Comparison of ENCODE assay signal across 28 cellular contexts in genomic region chr10:110708776-110709443, GRCh38.
DNase-seq lines count a peak whose midpoint lies in the region; ATAC-seq and TF ChIP-seq lines count a peak whose summit lies in the region.
"Had no signal": no experiment of that assay in that cellular context is flagged by ENCODE, and none has a peak within 500 bp of the region (broad histone marks: within the 10 kb centered on the region; RNA-seq: fewer than 3 reads in every experiment).

No MANE protein-coding gene starts in this region.

- H3K4me3 ChIP-seq in HEK293 (ENCODE audit: low read depth, low read length), result no peak overlapping the region
- H3K4me3 ChIP-seq in coronary artery, result no peak overlapping the region
- no peak overlapping the region for H3K4me3 ChIP-seq in osteoblast (ENCODE audit: insufficient read depth, low read length)
- no peak overlapping the region for H3K4me3 ChIP-seq in mucosa of descending colon
- H3K4me3 ChIP-seq: ascending aorta, dorsolateral prefrontal cortex, HAP-1, SK-N-MC, spleen, transverse colon had no signal

- H4K20me1 ChIP-seq in osteoblast (ENCODE audit: insufficient read depth, low read length), result no peaks in the 10 kb centered on the region

- H2AFZ ChIP-seq in osteoblast (ENCODE audit: low read length), result peak overlapping the region; percentile 49

- DNase-seq in coronary artery (ENCODE audit: low spot score) (peak; percentile 24), iPS-NIHi11 (ENCODE audit: low spot score) (peak; percentile 24), osteoblast (ENCODE audit: insufficient read length, low spot score, missing footprints) (no peak), mucosa of descending colon (no peak)
- DNase-seq: activated CD4-positive, alpha-beta T cell treated with anti-CD3 and anti-CD28 coated beads for 4 hours; activated CD8-positive, alpha-beta memory T cell treated with anti-CD3 and anti-CD28 coated beads for 24 hours; activated effector memory CD4-positive, alpha-beta T cell treated with Interleukin-2 at 50 U/mL for 16 hours; CD4-positive, alpha-beta memory T cell; central memory CD4-positive, alpha-beta T cell; dorsolateral prefrontal cortex; Kasumi-1; kidney; mammary epithelial cell; MV-4-11; NCI-H1436 treated with DMSO at 0.1 percent for 48 hours; NCI-H446 treated with DMSO at 0.1 percent for 48 hours; nucleus accumbens; spleen; transverse colon had no signal

- H3K27ac ChIP-seq in HEK293 (ENCODE audit: extremely low read depth, low read depth, low read length) (no peak overlapping the region), coronary artery (peak overlapping the region; percentile 3 to 80), osteoblast (ENCODE audit: low read depth, low read length) (no peak overlapping the region)
- H3K27ac ChIP-seq: ascending aorta, dorsolateral prefrontal cortex, HL-60, RWPE1, SK-N-MC, spleen, transverse colon had no signal

- H3K36me3 ChIP-seq in HEK293 (ENCODE audit: control insufficient read depth in 2 of 2, insufficient read depth in 1 of 2, low read length in 2 of 2), result no peaks in the 10 kb centered on the region
- no peaks in the 10 kb centered on the region for H3K36me3 ChIP-seq in osteoblast (ENCODE audit: insufficient read depth, low read length)
- no peaks in the 10 kb centered on the region for H3K36me3 ChIP-seq in mucosa of descending colon (ENCODE audit: low read depth)
- H3K36me3 ChIP-seq: ascending aorta, HAP-1, spleen, transverse colon had no signal

- POLR2A ChIA-PET in HEK293 (lab: Yijun Ruan, JAX), result no interaction called here

- intact Hi-C loops in mucosa of descending colon (cut with DNase I, micrococcal nuclease), result no loop called here

- H3K27me3 ChIP-seq in osteoblast (ENCODE audit: insufficient read depth, low read length), result peaks cover 1% of the 10 kb centered on the region
- H3K27me3 ChIP-seq: ascending aorta, spleen, transverse colon had no signal

- H3K9me3 ChIP-seq in HEK293 (ENCODE audit: control insufficient read depth, insufficient read depth, low read depth, low read length) (no peaks in the 10 kb centered on the region), osteoblast (ENCODE audit: low read depth, low read length) (no peaks in the 10 kb centered on the region), mucosa of descending colon (no peaks in the 10 kb centered on the region)
- H3K9me3 ChIP-seq: ascending aorta, transverse colon had no signal

- TF ChIP-seq CTCF in HEK293 (tag by site-specific recombination; IDR thresholded peaks at IDR 0.05) (no peak), coronary artery (IDR thresholded peaks at IDR 0.05) (no peak), osteoblast (IDR thresholded peaks at IDR 0.05; ENCODE audit: extremely low read depth, low read depth, low read length) (no peak), mucosa of descending colon (IDR thresholded peaks at IDR 0.05) (no peak)

- CTCF ChIA-PET in HEK293 (lab: Yijun Ruan, JAX), result interaction anchor here (0.9 to 2.4 kb wide), 2 partner anchors 28 to 126 kb away, joined by 3 to 9 read pairs; no protein-coding TSS in a partner anchor

- no peaks in the 10 kb centered on the region for H3K79me2 ChIP-seq in osteoblast (ENCODE audit: insufficient read depth, low read length)

- no peak overlapping the region for H3K4me2 ChIP-seq in osteoblast (ENCODE audit: insufficient read depth, low read length)

- H3K4me1 ChIP-seq in HEK293 (ENCODE audit: control insufficient read depth, insufficient read depth, low read length) (peaks cover 9% of the 10 kb centered on the region), osteoblast (ENCODE audit: insufficient read depth, low read length) (peaks cover 6% of the 10 kb centered on the region), mucosa of descending colon (ENCODE audit: low read depth) (no peaks in the 10 kb centered on the region)
- H3K4me1 ChIP-seq: spleen, transverse colon had no signal

- ATAC-seq in mucosa of descending colon (no peak), HG02571 (IDR thresholded peaks at IDR 0.05; ENCODE audit: unreplicated experiment) (no peak), GM18867 (IDR thresholded peaks at IDR 0.05; ENCODE audit: unreplicated experiment) (no peak), GM21360 (IDR thresholded peaks at IDR 0.05; ENCODE audit: unreplicated experiment) (no peak)

TF ChIP-seq in HEK293, 187 proteins besides CTCF, POLR2A, EP300 and RAD21:
- TF ChIP-seq ZNF600 (tag by site-specific recombination; IDR thresholded peaks at IDR 0.05) (peak; percentile 65; the same call in 1 of the 2 replicates), PRDM6 (tag by site-specific recombination; IDR thresholded peaks at IDR 0.05) (0 out of 2 replicates have a peak, but pooled peaks have one; percentile 18), HIC1 (tag by site-specific recombination; IDR thresholded peaks at IDR 0.05) (no peak), EGR2 (tag by site-specific recombination; IDR thresholded peaks at IDR 0.05; ENCODE audit: low read depth) (no peak), ZIC2 (tag by site-specific recombination; IDR thresholded peaks at IDR 0.05) (peak; percentile 85), ZEB2 (tag by site-specific recombination; IDR thresholded peaks at IDR 0.05) (0 out of 2 replicates have a peak, but pooled peaks have one; percentile 17), ZNF324 (tag by site-specific recombination; IDR thresholded peaks at IDR 0.05) (0 out of 2 replicates have a peak, but pooled peaks have one; percentile 28), GLIS1 (tag by site-specific recombination; IDR thresholded peaks at IDR 0.05) (0 out of 2 replicates have a peak, but pooled peaks have one; percentile 9), IKZF3 (tag by site-specific recombination; IDR thresholded peaks at IDR 0.05) (peak; percentile 41; the same call in 1 of the 2 replicates)

Comparison
In these comparisons a context has a peak if more than half of its experiments do, and no peak if none do; other contexts are left out.
1. H3K27ac ChIP-seq: peak in coronary artery (2 of 2); none in HEK293 (single experiment) and osteoblast (single experiment).
2. DNase-seq: peak in coronary artery (single experiment) and iPS-NIHi11 (single experiment); none in osteoblast (single experiment) and mucosa of descending colon (0 of 3).